ENCODE assay signal across 14 cellular contexts in the genomic region with DNA sequence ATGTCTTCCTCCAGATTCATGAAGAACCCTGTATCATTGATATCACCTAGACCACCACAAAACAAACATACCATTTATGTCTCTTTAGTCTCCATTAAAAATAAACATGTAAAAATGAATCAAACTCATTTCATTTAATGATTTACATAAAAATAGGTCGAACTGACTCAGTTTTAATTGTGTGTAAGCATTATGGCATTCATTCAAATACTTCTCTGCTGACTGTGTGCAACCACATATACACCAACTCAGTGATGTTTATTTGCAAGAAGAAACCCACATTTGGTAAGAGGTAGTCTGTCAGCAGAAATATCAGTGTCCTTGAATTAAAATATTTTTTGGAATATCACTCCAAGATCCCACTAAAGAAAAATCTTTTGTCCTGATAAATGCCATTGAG. TPM values are rescaled to one million over a fixed set of nuclear protein-coding genes. Genes with fewer than 3 reads are reported as not detected.
DNase-seq lines count a peak whose midpoint lies in the region; ATAC-seq and TF ChIP-seq lines count a peak whose summit lies in the region.
"Had no signal": no experiment of that assay in that cellular context is flagged by ENCODE, and none has a peak within 500 bp of the region (broad histone marks: within the 10 kb centered on the region; RNA-seq: fewer than 3 reads in every experiment).

No MANE protein-coding gene starts in this region.

- no peak overlapping the region for H3K4me3 Mint-ChIP-seq in stimulated activated effector memory CD8-positive, alpha-beta T cell treated with anti-CD3 and anti-CD28 coated beads, Interleukin-12 subunit alpha, Interleukin-12 subunit beta, amount 100 ng/mL, for 72 hours
- H3K4me3 Mint-ChIP-seq in CD8-positive, alpha-beta T cell = no peak overlapping the region
- H3K4me3 Mint-ChIP-seq: CD8-positive, alpha-beta memory T cell had no signal

- no peaks in the 10 kb centered on the region for H3K9me3 ChIP-seq in RWPE2 (ENCODE audit: severe bottlenecking)
- H3K9me3 ChIP-seq in CD8-positive, alpha-beta T cell (ENCODE audit: low read length) = no peaks in the 10 kb centered on the region

- H3K27me3 ChIP-seq in RWPE2 (ENCODE audit: insufficient read depth, poor library complexity, severe bottlenecking) = no peaks in the 10 kb centered on the region
- no peaks in the 10 kb centered on the region for H3K27me3 ChIP-seq in CD8-positive, alpha-beta T cell (ENCODE audit: insufficient read depth, low read length)

- no peaks in the 10 kb centered on the region for H3K9me3 Mint-ChIP-seq in stimulated activated effector memory CD8-positive, alpha-beta T cell treated with anti-CD3 and anti-CD28 coated beads, Interleukin-12 subunit alpha, Interleukin-12 subunit beta, amount 100 ng/mL, for 72 hours
- H3K9me3 Mint-ChIP-seq in CD8-positive, alpha-beta T cell = peaks cover 3% of the 10 kb centered on the region
- H3K9me3 Mint-ChIP-seq: CD8-positive, alpha-beta memory T cell had no signal

- DNase-seq in GM03348 (ENCODE audit: low spot score) (peak; percentile 7), RWPE2 (ENCODE audit: low spot score) (no peak), fibroblast of mammary gland (ENCODE audit: low read depth) (peak; percentile 73), SHP77 treated with DMSO at 0.1 percent for 48 hours (lab: John Stamatoyannopoulos, UW) (no peak)
- DNase-seq in stimulated activated effector memory CD8-positive, alpha-beta T cell treated with anti-CD3 and anti-CD28 coated beads, Interleukin-12 subunit alpha, Interleukin-12 subunit beta, amount 100 ng/mL, for 72 hours (ENCODE audit: low spot score in 2 of 2) = no peak
- DNase-seq in CD8-positive, alpha-beta T cell = no peak
- DNase-seq: activated naive CD4-positive, alpha-beta T cell; caudate nucleus; CD8-positive, alpha-beta memory T cell; NCI-H1092 treated with DMSO at 0.1 percent for 48 hours; NCI-H2171 treated with DMSO at 0.1 percent for 48 hours; posterior cingulate gyrus had no signal

- H3K36me3 ChIP-seq in RWPE2 (ENCODE audit: low read depth) = no peaks in the 10 kb centered on the region
- H3K36me3 ChIP-seq in CD8-positive, alpha-beta T cell (ENCODE audit: insufficient read depth, low read length) = no peaks in the 10 kb centered on the region

- ATAC-seq in RWPE2 (ENCODE audit: low read depth) = peak; percentile 71; the same call in 2 of the 3 replicates
- peak; percentile 69 for ATAC-seq in stimulated activated effector memory CD8-positive, alpha-beta T cell treated with anti-CD3 and anti-CD28 coated beads, Interleukin-12 subunit alpha, Interleukin-12 subunit beta, amount 100 ng/mL, for 72 hours
- no peak for ATAC-seq in CD8-positive, alpha-beta T cell
- no peak for ATAC-seq in GM21529 (IDR thresholded peaks at IDR 0.05; ENCODE audit: unreplicated experiment)

- CTCF ChIA-PET in CD8-positive, alpha-beta T cell (lab: Charles Lee) = no interaction called here

- POLR2A ChIA-PET in CD8-positive, alpha-beta T cell (lab: Charles Lee) = no interaction called here

- no peaks in the 10 kb centered on the region for H3K4me1 ChIP-seq in RWPE2 (ENCODE audit: insufficient read depth, poor library complexity, severe bottlenecking)
- H3K4me1 ChIP-seq in CD8-positive, alpha-beta T cell (ENCODE audit: insufficient read depth, low read length) = no peaks in the 10 kb centered on the region

- no peak overlapping the region for H3K27ac ChIP-seq in RWPE2 (ENCODE audit: poor library complexity, severe bottlenecking)
- no peak overlapping the region for H3K27ac ChIP-seq in CD8-positive, alpha-beta T cell (ENCODE audit: low read depth, low read length)
- H3K27ac ChIP-seq: SK-N-MC had no signal

- no peak overlapping the region for H3K27ac Mint-ChIP-seq in stimulated activated effector memory CD8-positive, alpha-beta T cell treated with anti-CD3 and anti-CD28 coated beads, Interleukin-12 subunit alpha, Interleukin-12 subunit beta, amount 100 ng/mL, for 72 hours
- H3K27ac Mint-ChIP-seq in CD8-positive, alpha-beta T cell = no peak overlapping the region

- H3K27me3 Mint-ChIP-seq in CD8-positive, alpha-beta T cell (ENCODE audit: low read depth) = no peaks in the 10 kb centered on the region
- H3K27me3 Mint-ChIP-seq: CD8-positive, alpha-beta memory T cell had no signal

- peaks cover 28% of the 10 kb centered on the region for H3K4me1 Mint-ChIP-seq in stimulated activated effector memory CD8-positive, alpha-beta T cell treated with anti-CD3 and anti-CD28 coated beads, Interleukin-12 subunit alpha, Interleukin-12 subunit beta, amount 100 ng/mL, for 72 hours
- H3K4me1 Mint-ChIP-seq in CD8-positive, alpha-beta T cell (ENCODE audit: low read depth) = peaks cover 10% of the 10 kb centered on the region

- H3K4me3 ChIP-seq in RWPE2 (ENCODE audit: severe bottlenecking) (no peak overlapping the region), fibroblast of mammary gland (ENCODE audit: control insufficient read depth, low read depth, low read length) (no peak overlapping the region)
- no peak overlapping the region for H3K4me3 ChIP-seq in CD8-positive, alpha-beta T cell (ENCODE audit: low read depth, low read length)
- H3K4me3 ChIP-seq: SK-N-MC had no signal

- TF ChIP-seq CTCF in RWPE2 (IDR thresholded peaks at IDR 0.05; ENCODE audit: poor library complexity, severe bottlenecking) (no peak), fibroblast of mammary gland (conservative IDR thresholded peaks at IDR 0.05; ENCODE audit: control insufficient read depth, insufficient read depth, low read depth, low read length) (no peak)
- no peak for TF ChIP-seq CTCF in CD8-positive, alpha-beta T cell (IDR thresholded peaks at IDR 0.05)

- intact Hi-C loops in CD8-positive, alpha-beta T cell (cut with DNase I, micrococcal nuclease) = no loop called here

- peaks cover 16% of the 10 kb centered on the region for H3K36me3 Mint-ChIP-seq in stimulated activated effector memory CD8-positive, alpha-beta T cell treated with anti-CD3 and anti-CD28 coated beads, Interleukin-12 subunit alpha, Interleukin-12 subunit beta, amount 100 ng/mL, for 72 hours
- peaks cover 48% of the 10 kb centered on the region for H3K36me3 Mint-ChIP-seq in CD8-positive, alpha-beta T cell

RNA-seq across cellular contexts. Expression of a gene that starts 30.5 kb away (rescaled TPM):
- 10 to 100 TPM; 38.4 to 40.0 TPM for total RNA-seq in CD8-positive, alpha-beta T cell

RNA-seq across cellular contexts. Expression of a gene that starts 58.0 kb away (rescaled TPM):
- total RNA-seq in CD8-positive, alpha-beta T cell = under 1 TPM; 0.17 to 0.30 TPM

Comparison
In these comparisons a context has a peak if more than half of its experiments do, and no peak if none do; other contexts are left out.
1. DNase-seq: peak in GM03348 (single experiment) and fibroblast of mammary gland (single experiment); none in RWPE2 (single experiment), stimulated activated effector memory CD8-positive, alpha-beta T cell treated with anti-CD3 and anti-CD28 coated beads, Interleukin-12 subunit alpha, Interleukin-12 subunit beta, amount 100 ng/mL, for 72 hours (0 of 2), CD8-positive, alpha-beta T cell (0 of 7) and SHP77 treated with DMSO at 0.1 percent for 48 hours (single experiment).
2. ATAC-seq: peak in RWPE2 (single experiment) and stimulated activated effector memory CD8-positive, alpha-beta T cell treated with anti-CD3 and anti-CD28 coated beads, Interleukin-12 subunit alpha, Interleukin-12 subunit beta, amount 100 ng/mL, for 72 hours (single experiment); none in CD8-positive, alpha-beta T cell (single experiment) and GM21529 (single experiment).